ENCODE assay signal across 10 cellular contexts in the genomic region with DNA sequence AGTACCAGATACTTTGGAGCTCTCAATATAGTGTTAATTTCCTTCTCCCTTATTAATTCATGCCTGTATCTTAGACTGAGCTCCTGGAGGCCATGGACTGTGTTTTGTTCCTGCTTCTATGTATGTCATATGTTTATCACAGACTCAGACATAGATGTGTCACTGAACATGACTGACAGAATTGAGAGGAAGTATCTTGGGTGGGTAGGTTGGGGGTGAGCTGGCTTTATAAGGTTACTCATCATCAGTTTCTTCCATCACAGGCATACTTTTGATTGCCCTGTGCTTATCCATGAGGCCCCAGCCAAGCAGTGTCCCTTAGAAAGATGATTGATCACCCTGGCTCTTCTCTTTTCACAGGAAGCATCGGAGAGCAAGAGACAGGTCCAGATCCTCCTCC. TPM values are rescaled to one million over a fixed set of nuclear protein-coding genes. Genes with fewer than 3 reads are reported as not detected.
DNase-seq lines count a peak whose midpoint lies in the region; TF ChIP-seq lines count a peak whose summit lies in the region.
"Had no signal": no experiment of that assay in that cellular context is flagged by ENCODE, and none has a peak within 500 bp of the region (broad histone marks: within the 10 kb centered on the region; RNA-seq: fewer than 3 reads in every experiment).

No MANE protein-coding gene starts in this region.

- no peaks in the 10 kb centered on the region for H3K9me3 Mint-ChIP-seq in activated T-cell treated with anti-CD3 and anti-CD28 coated beads, Interleukin-2, amount 50 U/mL, for 24 hours
- no peaks in the 10 kb centered on the region for H3K9me3 Mint-ChIP-seq in activated T-helper 2 cell treated with anti-CD3 and anti-CD28 coated beads, Interferon-gamma antibody, Interleukin-2, Interleukin-4, amounts not matched to agents 10 μg/mL and 5 μg/mL and 100 μg/mL, durations not matched to agents 14 hours and 24 hours and 36 hours

- 63% methylated on average over 1 of the region's 1 CpG for WGBS in suprapubic skin

- POLR2A ChIA-PET in RWPE1 (lab: Yijun Ruan, JAX; ENCODE audit: low non-redundant PET), result interaction anchor here (0.6 kb wide), 1 partner anchor 1182 kb away, joined by 3 read pairs; no protein-coding TSS in a partner anchor

- no peaks in the 10 kb centered on the region for H3K27me3 Mint-ChIP-seq in activated T-cell treated with anti-CD3 and anti-CD28 coated beads, Interleukin-2, amount 50 U/mL, for 24 hours
- no peaks in the 10 kb centered on the region for H3K27me3 Mint-ChIP-seq in activated T-helper 2 cell treated with anti-CD3 and anti-CD28 coated beads, Interferon-gamma antibody, Interleukin-2, Interleukin-4, amounts not matched to agents 10 μg/mL and 5 μg/mL and 100 μg/mL, durations not matched to agents 14 hours and 24 hours and 36 hours (ENCODE audit: low read depth)

- H3K4me1 ChIP-seq in suprapubic skin, result peaks cover 37% of the 10 kb centered on the region
- H3K4me1 ChIP-seq: parathyroid adenoma had no signal

- H3K4me3 ChIP-seq in suprapubic skin, result no peak overlapping the region
- H3K4me3 ChIP-seq: MG63 had no signal

- peaks cover 96% of the 10 kb centered on the region for H3K36me3 Mint-ChIP-seq in activated T-cell treated with anti-CD3 and anti-CD28 coated beads, Interleukin-2, amount 50 U/mL, for 24 hours (ENCODE audit: low read depth)
- peaks cover 73% of the 10 kb centered on the region for H3K36me3 Mint-ChIP-seq in activated T-helper 2 cell treated with anti-CD3 and anti-CD28 coated beads, Interferon-gamma antibody, Interleukin-2, Interleukin-4, amounts not matched to agents 10 μg/mL and 5 μg/mL and 100 μg/mL, durations not matched to agents 14 hours and 24 hours and 36 hours (ENCODE audit: low read depth)

- no peak for TF ChIP-seq CTCF in suprapubic skin (IDR thresholded peaks at IDR 0.05)
- no peak for TF ChIP-seq CTCF in RWPE1 (conservative IDR thresholded peaks at IDR 0.05; ENCODE audit: low read depth)

- no peak for TF ChIP-seq EP300 in suprapubic skin (IDR thresholded peaks at IDR 0.05)

- no peaks in the 10 kb centered on the region for H3K9me3 ChIP-seq in suprapubic skin
- H3K9me3 ChIP-seq: MG63 had no signal

- peak overlapping the region; percentile 89 for H3K27ac Mint-ChIP-seq in activated T-cell treated with anti-CD3 and anti-CD28 coated beads, Interleukin-2, amount 50 U/mL, for 24 hours
- H3K27ac Mint-ChIP-seq in activated T-helper 2 cell treated with anti-CD3 and anti-CD28 coated beads, Interferon-gamma antibody, Interleukin-2, Interleukin-4, amounts not matched to agents 10 μg/mL and 5 μg/mL and 100 μg/mL, durations not matched to agents 14 hours and 24 hours and 36 hours, result peak overlapping the region; percentile 66

- TF ChIP-seq POLR2A in suprapubic skin (IDR thresholded peaks at IDR 0.05), result no peak

- H3K27me3 ChIP-seq in suprapubic skin, result no peaks in the 10 kb centered on the region
- H3K27me3 ChIP-seq: MG63 had no signal

- peaks cover 64% of the 10 kb centered on the region for H3K4me1 Mint-ChIP-seq in activated T-cell treated with anti-CD3 and anti-CD28 coated beads, Interleukin-2, amount 50 U/mL, for 24 hours (ENCODE audit: low read depth)
- H3K4me1 Mint-ChIP-seq in activated T-helper 2 cell treated with anti-CD3 and anti-CD28 coated beads, Interferon-gamma antibody, Interleukin-2, Interleukin-4, amounts not matched to agents 10 μg/mL and 5 μg/mL and 100 μg/mL, durations not matched to agents 14 hours and 24 hours and 36 hours (ENCODE audit: low read depth), result peaks cover 34% of the 10 kb centered on the region

- H3K27ac ChIP-seq in suprapubic skin (peak overlapping the region; percentile 84), RWPE1 (no peak overlapping the region)
- H3K27ac ChIP-seq: parathyroid adenoma had no signal

- no peak for DNase-seq in activated T-cell treated with anti-CD3 and anti-CD28 coated beads, Interleukin-2, amount 50 U/mL, for 24 hours
- DNase-seq in activated T-cell treated with anti-CD3 and anti-CD28 coated beads for 4 hours, result no peak
- no peak for DNase-seq in activated T-helper 2 cell treated with anti-CD3 and anti-CD28 coated beads, Interferon-gamma antibody, Interleukin-2, Interleukin-4, amounts not matched to agents 10 μg/mL and 5 μg/mL and 100 μg/mL, durations not matched to agents 14 hours and 24 hours and 36 hours (ENCODE audit: low spot score)
- DNase-seq in kidney tubule cell (ENCODE audit: low spot score), result peak; percentile 92
- DNase-seq in suprapubic skin (ENCODE audit: low spot score in 2 of 2), result no peak
- DNase-seq in RWPE1 (ENCODE audit: low spot score), result no peak
- DNase-seq in NCI-H2227 (lab: John Stamatoyannopoulos, UW; ENCODE audit: unreplicated experiment), result no peak
- no peak for DNase-seq in cerebellar cortex (ENCODE audit: low spot score)

- H3K4me3 Mint-ChIP-seq in activated T-cell treated with anti-CD3 and anti-CD28 coated beads, Interleukin-2, amount 50 U/mL, for 24 hours, result peak overlapping the region; percentile 2
- no peak overlapping the region for H3K4me3 Mint-ChIP-seq in activated T-helper 2 cell treated with anti-CD3 and anti-CD28 coated beads, Interferon-gamma antibody, Interleukin-2, Interleukin-4, amounts not matched to agents 10 μg/mL and 5 μg/mL and 100 μg/mL, durations not matched to agents 14 hours and 24 hours and 36 hours (ENCODE audit: low read depth)

- intact Hi-C loops in activated T-helper 2 cell treated with anti-CD3 and anti-CD28 coated beads, Interferon-gamma antibody, Interleukin-2, Interleukin-4, amounts not matched to agents 10 μg/mL and 5 μg/mL and 100 μg/mL, durations not matched to agents 14 hours and 24 hours and 36 hours (cut with micrococcal nuclease), result loop anchor here (1.0 to 10.0 kb wide), 2 partner anchors 76 to 356 kb away; a partner anchor contains a TSS

- CTCF ChIA-PET in RWPE1 (lab: Yijun Ruan, JAX), result interaction anchor here (0.5 to 1.2 kb wide), 6 partner anchors 14 to 201 kb away, joined by 3 to 7 read pairs (median 4); no protein-coding TSS in a partner anchor

- peaks cover 68% of the 10 kb centered on the region for H3K36me3 ChIP-seq in suprapubic skin

RNA-seq across cellular contexts. Expression of a gene that starts 5.6 kb away (rescaled TPM):
- total RNA-seq in activated T-helper 2 cell treated with anti-CD3 and anti-CD28 coated beads, Interferon-gamma antibody, Interleukin-2, Interleukin-4, amounts not matched to agents 10 μg/mL and 5 μg/mL and 100 μg/mL, durations not matched to agents 14 hours and 24 hours and 36 hours, result 19.0 and 20.4 TPM in 2 replicates
- 10 to 100 TPM in 3 of 4 donors, 1 to 10 TPM in 1; 6.0 to 26.6 (median 16.0) TPM for total RNA-seq in suprapubic skin

RNA-seq across cellular contexts. Expression of a gene that starts 22.9 kb away (rescaled TPM):
- 10.7 and 11.0 TPM in 2 replicates for total RNA-seq in activated T-helper 2 cell treated with anti-CD3 and anti-CD28 coated beads, Interferon-gamma antibody, Interleukin-2, Interleukin-4, amounts not matched to agents 10 μg/mL and 5 μg/mL and 100 μg/mL, durations not matched to agents 14 hours and 24 hours and 36 hours
- 10 to 100 TPM; 13.3 to 28.0 (median 19.2) TPM for total RNA-seq in suprapubic skin
